ENCODE assay signal across 8 cellular contexts in the genomic region with DNA sequence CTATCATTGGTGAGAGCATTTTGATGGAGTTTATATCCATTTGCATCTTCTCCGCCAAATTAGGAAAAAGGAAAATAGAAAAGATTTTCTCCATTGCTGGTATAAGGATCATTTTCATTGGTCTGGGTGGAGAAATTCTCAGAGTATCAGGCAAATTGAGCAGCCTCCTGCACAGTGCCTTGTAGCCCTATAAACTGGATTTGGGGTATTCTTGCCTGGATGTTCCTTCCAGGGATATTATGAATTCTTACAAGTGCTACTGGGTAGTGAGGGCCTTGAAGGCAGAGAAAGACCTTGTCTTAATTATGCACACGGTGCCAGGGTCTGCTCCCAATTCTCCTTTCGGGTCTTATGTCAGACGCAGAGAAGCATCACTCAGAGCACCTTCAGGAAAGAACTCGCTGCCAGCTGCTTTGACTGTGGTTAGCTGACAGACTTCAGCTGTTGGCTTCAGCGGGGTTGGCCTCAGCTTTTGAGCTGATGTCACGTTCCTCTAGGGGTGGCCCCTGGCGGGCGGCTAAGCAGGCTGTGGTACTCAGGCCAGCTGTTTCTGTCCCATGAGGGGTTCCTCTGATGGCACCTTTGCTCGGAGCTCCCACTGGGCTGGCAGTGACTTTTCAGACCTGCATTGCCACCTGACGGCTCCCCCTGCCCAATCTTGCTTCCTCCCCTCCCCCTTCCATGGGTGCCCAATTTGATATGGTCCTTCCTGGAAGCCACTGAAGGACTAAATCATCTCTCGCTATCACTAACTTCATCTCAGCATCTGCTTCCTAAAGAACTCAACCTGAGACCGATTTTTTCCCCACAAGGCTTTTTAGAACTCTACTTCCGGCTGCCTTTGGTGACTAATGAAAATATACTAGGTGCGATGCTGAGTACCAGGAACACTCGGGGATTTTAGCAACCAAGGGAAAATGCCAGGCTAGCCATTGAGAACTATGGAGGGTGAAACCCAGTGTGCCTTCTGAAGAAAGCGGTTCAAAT.
A peak's percentile ranks its signal among the peaks of the same experiment; 100 is the strongest.
DNase-seq lines count a peak whose midpoint lies in the region; ATAC-seq lines count a peak whose summit lies in the region.

No MANE protein-coding gene starts in this region.

- H2AK5ac ChIP-seq in mesendoderm (ENCODE audit: low read length), result no peak overlapping the region

- no peaks in the 10 kb centered on the region for H3K79me2 ChIP-seq in mesendoderm (ENCODE audit: control insufficient read depth, insufficient read depth, low read length)

- no peaks in the 10 kb centered on the region for H3K27me3 ChIP-seq in mesendoderm (ENCODE audit: insufficient read depth, low read length, poor library complexity)

- DNase-seq in RPMI7951 (ENCODE audit: low read depth), result peak; percentile 68
- DNase-seq in astrocyte of the hippocampus (ENCODE audit: low read depth, low spot score), result peak; percentile 21
- peak; percentile 29 to 65 for DNase-seq in stimulated activated CD8-positive, alpha-beta memory T cell treated with anti-CD3 and anti-CD28 coated beads, Interleukin-7, amount 100 ng/mL, for 48 hours (ENCODE audit: extremely low read depth in 1 of 2, low read depth in 1 of 2)
- DNase-seq in NCI-H146 treated with DMSO at 0.1 percent for 48 hours (lab: John Stamatoyannopoulos, UW; ENCODE audit: unreplicated experiment), result no peak
- no peak for DNase-seq in COLO829 (ENCODE audit: low spot score)
- no peak for DNase-seq in mesendoderm

- no peak overlapping the region for H3K23ac ChIP-seq in mesendoderm (ENCODE audit: low read length)

- H3K4me1 ChIP-seq in mesendoderm (ENCODE audit: control insufficient read depth, low read depth, low read length), result no peaks in the 10 kb centered on the region

- no peak overlapping the region for H3K9ac ChIP-seq in mesendoderm (ENCODE audit: low read length)

- no peak overlapping the region for H2BK120ac ChIP-seq in mesendoderm (ENCODE audit: low read depth, low read length)

- no CpG with 5 or more reads among the region's 17 CpGs for WGBS in mesendoderm (ENCODE audit: extremely low coverage, insufficient coverage, low lambda C conversion rate)

- no peak overlapping the region for H3K4ac ChIP-seq in mesendoderm (ENCODE audit: low read depth, low read length)

- no peaks in the 10 kb centered on the region for H3K79me1 ChIP-seq in mesendoderm (ENCODE audit: low read length)

- no peak overlapping the region for H3K18ac ChIP-seq in mesendoderm (ENCODE audit: low read length)

- ATAC-seq in GM18520 (IDR thresholded peaks at IDR 0.05; ENCODE audit: unreplicated experiment) (peak; percentile 94), HG02763 (IDR thresholded peaks at IDR 0.05; ENCODE audit: unreplicated experiment) (peak; percentile 92)

- no peak overlapping the region for H3K56ac ChIP-seq in mesendoderm (ENCODE audit: low read length)

- H2BK5ac ChIP-seq in mesendoderm (ENCODE audit: low read length), result no peak overlapping the region

- no peak overlapping the region for H3K27ac ChIP-seq in mesendoderm (ENCODE audit: low read depth, low read length)

- H3K4me2 ChIP-seq in mesendoderm (ENCODE audit: low read length), result no peak overlapping the region

- no peak overlapping the region for H3K4me3 ChIP-seq in mesendoderm (ENCODE audit: low read length)

- H4K8ac ChIP-seq in mesendoderm (ENCODE audit: low read depth, low read length), result no peak overlapping the region

- H3K36me3 ChIP-seq in mesendoderm (ENCODE audit: control insufficient read depth, insufficient read depth, low read length), result no peaks in the 10 kb centered on the region

- H4K5ac ChIP-seq in mesendoderm (ENCODE audit: low read length), result no peak overlapping the region

- no peak overlapping the region for H2BK15ac ChIP-seq in mesendoderm (replicated peaks; ENCODE audit: low read depth)

Comparison
In these comparisons a context has a peak if more than half of its experiments do, and no peak if none do; other contexts are left out.
1. DNase-seq: peak in RPMI7951 (single experiment), astrocyte of the hippocampus (single experiment) and stimulated activated CD8-positive, alpha-beta memory T cell treated with anti-CD3 and anti-CD28 coated beads, Interleukin-7, amount 100 ng/mL, for 48 hours (2 of 2); none in NCI-H146 treated with DMSO at 0.1 percent for 48 hours (single experiment), COLO829 (single experiment) and mesendoderm (single experiment).